In genomic region chr3:27451261-27451660, GRCh38 we compare ENCODE assay signal across 18 cellular contexts. TPM values are rescaled to one million over a fixed set of nuclear protein-coding genes. Genes with fewer than 3 reads are reported as not detected.
DNase-seq lines count a peak whose midpoint lies in the region; ATAC-seq and TF ChIP-seq lines count a peak whose summit lies in the region.
"Had no signal": no experiment of that assay in that cellular context is flagged by ENCODE, and none has a peak within 500 bp of the region (broad histone marks: within the 10 kb centered on the region; RNA-seq: fewer than 3 reads in every experiment).

No MANE protein-coding gene starts in this region.

- no peak for DNase-seq in stimulated activated naive CD8-positive, alpha-beta T cell treated with anti-CD3 and anti-CD28 coated beads, Interleukin-15, Interleukin-2, amounts not matched to agents 100 U/mL and 50 U/mL, for 24 hours
- DNase-seq in stimulated activated naive CD8-positive, alpha-beta T cell treated with anti-CD3 and anti-CD28 coated beads, Interleukin-15, amount 100 ng/mL, for 72 hours = no peak
- DNase-seq in WTC11 (ENCODE audit: low spot score) = no peak
- peak; percentile 55 for DNase-seq in fibroblast of peridontal ligament (ENCODE audit: extremely low read depth)
- DNase-seq in LoVo (ENCODE audit: low spot score) = no peak
- DNase-seq in ascending aorta (ENCODE audit: low spot score in 2 of 2) = no peak
- DNase-seq in endothelial cell (ENCODE audit: low spot score) = no peak
- DNase-seq in Right ventricle myocardium inferior (ENCODE audit: missing footprints) = no peak
- DNase-seq: BE2C; Caco-2; CD4-positive, alpha-beta T cell; H9; MG63; NCI-H1048; NCI-H1436; NCI-H2029; NCI-H526 had no signal

- no peaks in the 10 kb centered on the region for H3K27me3 Mint-ChIP-seq in stimulated activated naive CD8-positive, alpha-beta T cell treated with anti-CD3 and anti-CD28 coated beads, Interleukin-15, amount 100 ng/mL, for 72 hours
- H3K27me3 Mint-ChIP-seq in WTC11 (ENCODE audit: low read depth) (no peaks in the 10 kb centered on the region), endothelial cell (ENCODE audit: unreplicated experiment) (no peaks in the 10 kb centered on the region)
- H3K27me3 Mint-ChIP-seq: CD4-positive, alpha-beta T cell had no signal

- peaks cover 0 to 6% of the 10 kb centered on the region in 2 donors for H3K4me1 ChIP-seq in ascending aorta
- H3K4me1 ChIP-seq: BE2C, Caco-2 had no signal

- CTCF ChIA-PET in WTC11 (lab: Charles Lee) = no interaction called here

- no peaks in the 10 kb centered on the region for H3K27me3 ChIP-seq in ascending aorta
- H3K27me3 ChIP-seq: BE2C, MG63 had no signal

- POLR2A ChIA-PET in WTC11 (lab: Charles Lee) = no interaction called here

- intact Hi-C loops in ascending aorta (cut with DNase I) = no loop called here
- intact Hi-C loops in Right ventricle myocardium inferior (cut with DNase I) = no loop called here

- H3K9me3 Mint-ChIP-seq in stimulated activated naive CD8-positive, alpha-beta T cell treated with anti-CD3 and anti-CD28 coated beads, Interleukin-15, amount 100 ng/mL, for 72 hours = no peaks in the 10 kb centered on the region
- H3K9me3 Mint-ChIP-seq in WTC11 = no peaks in the 10 kb centered on the region
- H3K9me3 Mint-ChIP-seq in endothelial cell (ENCODE audit: unreplicated experiment) = no peaks in the 10 kb centered on the region
- H3K9me3 Mint-ChIP-seq: CD4-positive, alpha-beta T cell; H9 had no signal

- no peaks in the 10 kb centered on the region for H3K9me3 ChIP-seq in ascending aorta
- H3K9me3 ChIP-seq: BE2C, Caco-2, MG63 had no signal

- H3K27ac ChIP-seq in ascending aorta = no peak overlapping the region
- H3K27ac ChIP-seq: KMS-11 had no signal

- peak; percentile 33 for ATAC-seq in stimulated activated naive CD8-positive, alpha-beta T cell treated with anti-CD3 and anti-CD28 coated beads, Interleukin-15, Interleukin-2, amounts not matched to agents 100 U/mL and 50 U/mL, for 24 hours
- ATAC-seq in stimulated activated naive CD8-positive, alpha-beta T cell treated with anti-CD3 and anti-CD28 coated beads, Interleukin-15, amount 100 ng/mL, for 72 hours = no peak
- ATAC-seq in WTC11 (no peak), Right ventricle myocardium inferior (no peak)

- H3K4me3 ChIP-seq in ascending aorta = no peak overlapping the region
- H3K4me3 ChIP-seq: MG63 had no signal

- H3K4me1 Mint-ChIP-seq in stimulated activated naive CD8-positive, alpha-beta T cell treated with anti-CD3 and anti-CD28 coated beads, Interleukin-15, amount 100 ng/mL, for 72 hours = peaks cover 42% of the 10 kb centered on the region
- H3K4me1 Mint-ChIP-seq in WTC11 (peaks cover 26% of the 10 kb centered on the region), endothelial cell (ENCODE audit: unreplicated experiment) (no peaks in the 10 kb centered on the region)

- peaks cover 0 to 6% of the 10 kb centered on the region in 2 donors for H3K36me3 ChIP-seq in ascending aorta
- H3K36me3 ChIP-seq: BE2C had no signal

- no peak overlapping the region for H3K27ac Mint-ChIP-seq in stimulated activated naive CD8-positive, alpha-beta T cell treated with anti-CD3 and anti-CD28 coated beads, Interleukin-15, amount 100 ng/mL, for 72 hours
- peak overlapping the region; percentile 54; the same call in 1 of the 2 replicates for H3K27ac Mint-ChIP-seq in WTC11
- no peak overlapping the region for H3K27ac Mint-ChIP-seq in endothelial cell (ENCODE audit: unreplicated experiment)
- H3K27ac Mint-ChIP-seq: CD4-positive, alpha-beta T cell had no signal

- H3K36me3 Mint-ChIP-seq in WTC11 (peaks cover 21% of the 10 kb centered on the region), endothelial cell (ENCODE audit: low read depth, unreplicated experiment) (no peaks in the 10 kb centered on the region)

- TF ChIP-seq CTCF in WTC11 (IDR thresholded peaks at IDR 0.05) = no peak
- TF ChIP-seq CTCF in ascending aorta (IDR thresholded peaks at IDR 0.05) = no peak
- TF ChIP-seq CTCF in endothelial cell (IDR thresholded peaks at IDR 0.05; ENCODE audit: unreplicated experiment) = no peak

- no peak overlapping the region for H3K4me3 Mint-ChIP-seq in stimulated activated naive CD8-positive, alpha-beta T cell treated with anti-CD3 and anti-CD28 coated beads, Interleukin-15, amount 100 ng/mL, for 72 hours
- H3K4me3 Mint-ChIP-seq in WTC11 (no peak overlapping the region), endothelial cell (ENCODE audit: unreplicated experiment) (no peak overlapping the region)
- H3K4me3 Mint-ChIP-seq: CD4-positive, alpha-beta T cell; H9 had no signal

TF ChIP-seq in WTC11, 78 proteins besides CTCF, POLR2A, EP300 and RAD21:
- TF ChIP-seq SP1 (CRISPR knock-in tag; conservative IDR thresholded peaks at IDR 0.05) = no peak
- no peak for TF ChIP-seq ELF4 (CRISPR knock-in tag; IDR thresholded peaks at IDR 0.05; ENCODE audit: low read depth)
- TF ChIP-seq SMAD4 (CRISPR knock-in tag; IDR thresholded peaks at IDR 0.05) = no peak
- no peak for TF ChIP-seq ZNF671 (CRISPR knock-in tag; IDR thresholded peaks at IDR 0.05)
- no peak for TF ChIP-seq IRF1 (CRISPR knock-in tag; IDR thresholded peaks at IDR 0.05)
- no peak for TF ChIP-seq ETV6 (CRISPR knock-in tag; IDR thresholded peaks at IDR 0.05)
- no peak for TF ChIP-seq ATF6 (CRISPR knock-in tag; IDR thresholded peaks at IDR 0.05)
- TF ChIP-seq JUN (CRISPR knock-in tag; IDR thresholded peaks at IDR 0.05) = no peak
- no peak for TF ChIP-seq NFATC4 (CRISPR knock-in tag; IDR thresholded peaks at IDR 0.05)
- no peak for TF ChIP-seq EMX1 (CRISPR knock-in tag; IDR thresholded peaks at IDR 0.05)
- TF ChIP-seq RELA (CRISPR knock-in tag; IDR thresholded peaks at IDR 0.05; ENCODE audit: borderline replicate concordance) = no peak
- no peak for TF ChIP-seq TCF7 (CRISPR knock-in tag; IDR thresholded peaks at IDR 0.05; ENCODE audit: low read depth)
- no peak for TF ChIP-seq ERG (CRISPR knock-in tag; IDR thresholded peaks at IDR 0.05)
- TF ChIP-seq HMGA2 (CRISPR knock-in tag; IDR thresholded peaks at IDR 0.05) = no peak
TF ChIP-seq in WTC11: peak in this region for 0.

RNA-seq across cellular contexts. Expression of gene SLC4A7, which starts 32.9 kb away (rescaled TPM):
- total RNA-seq in WTC11 (2021) = 87.0 to 93.7 TPM (median 90.8 TPM) in 3 replicates
- 11.0 TPM for total RNA-seq in ascending aorta
- total RNA-seq in endothelial cell (ENCODE audit: unreplicated experiment) = 29.1 TPM
- total RNA-seq in Right ventricle myocardium inferior = 13.1 TPM
